In the genomic region with DNA sequence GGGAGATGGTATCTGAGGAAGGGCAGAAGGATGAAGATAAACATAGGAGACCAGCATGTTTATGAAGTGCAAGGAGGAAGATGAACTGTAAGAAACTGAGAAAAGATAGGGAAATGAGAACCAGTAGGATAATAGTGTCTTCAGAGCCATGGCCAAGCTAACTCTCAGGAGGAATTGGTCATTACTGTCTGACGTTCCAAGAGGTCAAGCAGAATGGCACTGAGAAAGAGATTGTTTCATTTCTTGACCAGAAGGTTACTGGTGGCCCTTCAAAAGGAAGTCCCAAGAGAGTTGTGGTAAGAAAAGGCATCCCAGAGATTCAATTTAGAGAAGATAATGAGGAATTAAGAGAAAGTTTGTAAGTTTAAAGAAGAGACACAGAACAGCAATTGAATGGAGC, we compare ENCODE assay signal across 33 cellular contexts. TPM values are rescaled to one million over a fixed set of nuclear protein-coding genes. Genes with fewer than 3 reads are reported as not detected.
"Had no signal": no experiment of that assay in that cellular context is flagged by ENCODE, and none has a peak within 500 bp of the region (broad histone marks: within the 10 kb centered on the region; RNA-seq: fewer than 3 reads in every experiment).

No MANE protein-coding gene starts in this region.

- FAIRE-seq: endothelial cell of umbilical vein, kidney, TTC549 had no signal

- H3K27ac ChIP-seq: cardiac muscle cell, coronary artery, dorsolateral prefrontal cortex, neural progenitor cell, right atrium auricular region, skin epidermis, uterus, WERI-Rb-1 had no signal

- H3K9ac ChIP-seq: neural progenitor cell had no signal

- H2AFZ ChIP-seq: neural progenitor cell had no signal

- H3K9me3 ChIP-seq: gastrocnemius medialis, right atrium auricular region, uterus had no signal

- DNase-seq: activated CD4-positive, alpha-beta T cell treated with anti-CD3 and anti-CD28 coated beads for 48 hours; activated CD4-positive, alpha-beta T cell treated with anti-CD3 and anti-CD28 coated beads, Interleukin-2, amount 50 U/mL, for 48 hours; activated CD8-positive, alpha-beta memory T cell treated with anti-CD3 and anti-CD28 coated beads for 24 hours; activated effector memory CD4-positive, alpha-beta T cell treated with Interleukin-2 at 50 U/mL for 16 hours; activated naive CD4-positive, alpha-beta T cell treated with Interleukin-2 at 50 U/mL for 16 hours; anterior cingulate cortex; cerebellar nuclear complex; dorsolateral prefrontal cortex; effector memory CD8-positive, alpha-beta T cell; gastrocnemius medialis; hypothalamus; immature natural killer cell; kidney; left colon; midbrain; naive thymus-derived CD8-positive, alpha-beta T cell; occipital lobe; stimulated activated CD4-positive, alpha-beta T cell treated with anti-CD3 and anti-CD28 coated beads, Interleukin-12 subunit alpha, Interleukin-12 subunit beta, amount 100 ng/mL, for 4 hours; stimulated activated CD4-positive, alpha-beta T cell treated with anti-CD3 and anti-CD28 coated beads, Interleukin-4, amount 100 ng/mL, for 1 hour; SW 1271; T-helper 9 cell; uterus; WERI-Rb-1 had no signal

- H3K4me3 ChIP-seq: cardiac muscle cell, coronary artery, dorsolateral prefrontal cortex, gastrocnemius medialis, neural progenitor cell, right atrium auricular region, skin epidermis, uterus had no signal

- H3K4me1 ChIP-seq: uterus had no signal

- ATAC-seq: activated CD4-positive, CD25-positive, alpha-beta regulatory T cell treated with anti-CD3 and anti-CD28 coated beads, Interleukin-2, amount 50 U/mL, for 24 hours; effector memory CD8-positive, alpha-beta T cell; esophagus mucosa; gastrocnemius medialis; left colon; naive thymus-derived CD8-positive, alpha-beta T cell had no signal

- H3K36me3 ChIP-seq: cardiac muscle cell, gastrocnemius medialis, neural progenitor cell, right atrium auricular region, uterus, WERI-Rb-1 had no signal

- H3K4me2 ChIP-seq: neural progenitor cell had no signal

- H3K27me3 ChIP-seq: cardiac muscle cell, gastrocnemius medialis, neural progenitor cell, right atrium auricular region, uterus had no signal

RNA-seq across cellular contexts. Expression of a gene that starts 47.5 kb away (rescaled TPM):
- total RNA-seq: endothelial cell of umbilical vein; naive thymus-derived CD8-positive, alpha-beta T cell; pulmonary artery endothelial cell had no signal
- polyA plus RNA-seq: endothelial cell of umbilical vein; immature natural killer cell; naive thymus-derived CD8-positive, alpha-beta T cell had no signal
